In genomic region chr2:157899125-157899839, GRCh38 we compare ENCODE assay signal across 10 cellular contexts. TPM values are rescaled to one million over a fixed set of nuclear protein-coding genes. Genes with fewer than 3 reads are reported as not detected.
DNase-seq lines count a peak whose midpoint lies in the region; ATAC-seq, FAIRE-seq and TF ChIP-seq lines count a peak whose summit lies in the region.
"Had no signal": no experiment of that assay in that cellular context is flagged by ENCODE, and none has a peak within 500 bp of the region (broad histone marks: within the 10 kb centered on the region; RNA-seq: fewer than 3 reads in every experiment).

No MANE protein-coding gene starts in this region.

- TF ChIP-seq CTCF in OCI-LY3 (IDR thresholded peaks at IDR 0.05; ENCODE audit: low read depth, low read length) (no peak), WTC11 (IDR thresholded peaks at IDR 0.05) (no peak)

- peak overlapping the region; percentile 64 for H2AFZ ChIP-seq in OCI-LY3 (ENCODE audit: low read depth, low read length)

- H3K4me3 Mint-ChIP-seq in activated CD4-positive, alpha-beta T cell treated with anti-CD3 and anti-CD28 coated beads, Interleukin-2, amount 10 ng/mL, durations not matched to agents 24 days and 14 days: peak overlapping the region; percentile 82
- no peak overlapping the region for H3K4me3 Mint-ChIP-seq in WTC11
- H3K4me3 Mint-ChIP-seq: nephron had no signal

- DNase-seq in activated CD4-positive, alpha-beta T cell treated with anti-CD3 and anti-CD28 coated beads, Interleukin-2, amount 10 ng/mL, durations not matched to agents 24 days and 14 days: peak; percentile 84
- no peak for DNase-seq in activated CD4-positive, alpha-beta T cell treated with anti-CD3 and anti-CD28 coated beads for 4 hours
- peak; percentile 35 for DNase-seq in stimulated activated CD8-positive, alpha-beta memory T cell treated with anti-CD3 and anti-CD28 coated beads, Interleukin-4, amount 100 ng/mL, for 48 hours
- DNase-seq in RCC 7860 (ENCODE audit: low spot score) (no peak), WTC11 (ENCODE audit: low spot score) (no peak), NOMO-1 treated with DMSO at 0.1 percent for 48 hours (lab: John Stamatoyannopoulos, UW; ENCODE audit: unreplicated experiment) (no peak)

- H3K9me3 ChIP-seq in OCI-LY3 (ENCODE audit: insufficient read depth, low read length): no peaks in the 10 kb centered on the region

- no peaks in the 10 kb centered on the region for H3K36me3 ChIP-seq in OCI-LY3 (replicated peaks; ENCODE audit: low read depth, low read length)

- peak overlapping the region; percentile 99 for H3K27ac Mint-ChIP-seq in activated CD4-positive, alpha-beta T cell treated with anti-CD3 and anti-CD28 coated beads, Interleukin-2, amount 10 ng/mL, durations not matched to agents 24 days and 14 days
- H3K27ac Mint-ChIP-seq in WTC11: no peak overlapping the region
- H3K27ac Mint-ChIP-seq: nephron had no signal

- peak overlapping the region; percentile 61 for H3K4me3 ChIP-seq in OCI-LY3 (ENCODE audit: low read length)

- intact Hi-C loops in activated CD4-positive, alpha-beta T cell treated with anti-CD3 and anti-CD28 coated beads, Interleukin-2, amount 10 ng/mL, durations not matched to agents 24 days and 14 days (cut with micrococcal nuclease): loop anchor here (1.0 to 10.0 kb wide), 12 partner anchors 34 to 1813 kb away; partner anchors contain the start of genes CYTIP and MARCHF7

- no peaks in the 10 kb centered on the region for H3K79me2 ChIP-seq in OCI-LY3 (ENCODE audit: low read length)

- peak overlapping the region; percentile 72 for H3K27ac ChIP-seq in OCI-LY3 (ENCODE audit: low read length)

- no peaks in the 10 kb centered on the region for H4K20me1 ChIP-seq in OCI-LY3 (ENCODE audit: insufficient read depth, low read length)

- peak overlapping the region; percentile 22; the same call in 1 of the 2 replicates for H3K9ac ChIP-seq in OCI-LY3 (ENCODE audit: low read length)

- no peak for FAIRE-seq in RCC 7860 (lab: Jason Lieb, UNC)
- FAIRE-seq: H1 had no signal

- H3K4me1 Mint-ChIP-seq in activated CD4-positive, alpha-beta T cell treated with anti-CD3 and anti-CD28 coated beads, Interleukin-2, amount 10 ng/mL, durations not matched to agents 24 days and 14 days: peaks cover 71% of the 10 kb centered on the region
- H3K4me1 Mint-ChIP-seq in WTC11: peaks cover 34% of the 10 kb centered on the region

- no peaks in the 10 kb centered on the region for H3K27me3 Mint-ChIP-seq in activated CD4-positive, alpha-beta T cell treated with anti-CD3 and anti-CD28 coated beads, Interleukin-2, amount 10 ng/mL, durations not matched to agents 24 days and 14 days
- peaks cover 13% of the 10 kb centered on the region for H3K27me3 Mint-ChIP-seq in WTC11 (ENCODE audit: low read depth)

- H3K9me3 Mint-ChIP-seq in activated CD4-positive, alpha-beta T cell treated with anti-CD3 and anti-CD28 coated beads, Interleukin-2, amount 10 ng/mL, durations not matched to agents 24 days and 14 days: peaks cover 3% of the 10 kb centered on the region
- no peaks in the 10 kb centered on the region for H3K9me3 Mint-ChIP-seq in WTC11
- H3K9me3 Mint-ChIP-seq: nephron had no signal

- no peaks in the 10 kb centered on the region for H3K27me3 ChIP-seq in OCI-LY3 (ENCODE audit: low read depth, low read length)

- H3K4me1 ChIP-seq in OCI-LY3 (ENCODE audit: low read length): peaks cover 40% of the 10 kb centered on the region

- CTCF ChIA-PET in WTC11 (lab: Charles Lee): interaction anchor here (0.6 to 0.7 kb wide), 2 partner anchors 22 to 43 kb away, joined by 3 read pairs; no protein-coding TSS in a partner anchor

- H3K36me3 Mint-ChIP-seq in activated CD4-positive, alpha-beta T cell treated with anti-CD3 and anti-CD28 coated beads, Interleukin-2, amount 10 ng/mL, durations not matched to agents 24 days and 14 days (ENCODE audit: low read depth): peaks cover 4% of the 10 kb centered on the region
- H3K36me3 Mint-ChIP-seq in WTC11: no peaks in the 10 kb centered on the region

- H3K4me2 ChIP-seq in OCI-LY3 (ENCODE audit: low read length): peak overlapping the region; percentile 77

- POLR2A ChIA-PET in WTC11 (lab: Charles Lee): no interaction called here

- ATAC-seq in HG02759 (IDR thresholded peaks at IDR 0.05; ENCODE audit: unreplicated experiment): peak; percentile 82
- no peak for ATAC-seq in WTC11

TF ChIP-seq in WTC11, 78 proteins besides CTCF, POLR2A, EP300 and RAD21:
- no peak for TF ChIP-seq KAT7 (CRISPR knock-in tag; IDR thresholded peaks at IDR 0.05; ENCODE audit: borderline replicate concordance)

RNA-seq across cellular contexts. Expression of gene ACVR1, which starts 23.2 kb away (rescaled TPM):
- 45.5 and 50.7 TPM in 2 replicates for total RNA-seq in activated CD4-positive, alpha-beta T cell treated with anti-CD3 and anti-CD28 coated beads, Interleukin-2, amount 10 ng/mL, durations not matched to agents 24 days and 14 days
- 16.8 to 20.2 TPM (median 19.2 TPM) in 3 replicates for total RNA-seq in WTC11 (2021)

Comparison
In these comparisons a context has a peak if more than half of its experiments do, and no peak if none do; other contexts are left out.
1. DNase-seq: peak in activated CD4-positive, alpha-beta T cell treated with anti-CD3 and anti-CD28 coated beads, Interleukin-2, amount 10 ng/mL, durations not matched to agents 24 days and 14 days (single experiment) and stimulated activated CD8-positive, alpha-beta memory T cell treated with anti-CD3 and anti-CD28 coated beads, Interleukin-4, amount 100 ng/mL, for 48 hours (single experiment); none in activated CD4-positive, alpha-beta T cell treated with anti-CD3 and anti-CD28 coated beads for 4 hours (0 of 2), RCC 7860 (single experiment), WTC11 (single experiment) and NOMO-1 treated with DMSO at 0.1 percent for 48 hours (single experiment).